ENCODE assay signal across 8 cellular contexts in the genomic region with DNA sequence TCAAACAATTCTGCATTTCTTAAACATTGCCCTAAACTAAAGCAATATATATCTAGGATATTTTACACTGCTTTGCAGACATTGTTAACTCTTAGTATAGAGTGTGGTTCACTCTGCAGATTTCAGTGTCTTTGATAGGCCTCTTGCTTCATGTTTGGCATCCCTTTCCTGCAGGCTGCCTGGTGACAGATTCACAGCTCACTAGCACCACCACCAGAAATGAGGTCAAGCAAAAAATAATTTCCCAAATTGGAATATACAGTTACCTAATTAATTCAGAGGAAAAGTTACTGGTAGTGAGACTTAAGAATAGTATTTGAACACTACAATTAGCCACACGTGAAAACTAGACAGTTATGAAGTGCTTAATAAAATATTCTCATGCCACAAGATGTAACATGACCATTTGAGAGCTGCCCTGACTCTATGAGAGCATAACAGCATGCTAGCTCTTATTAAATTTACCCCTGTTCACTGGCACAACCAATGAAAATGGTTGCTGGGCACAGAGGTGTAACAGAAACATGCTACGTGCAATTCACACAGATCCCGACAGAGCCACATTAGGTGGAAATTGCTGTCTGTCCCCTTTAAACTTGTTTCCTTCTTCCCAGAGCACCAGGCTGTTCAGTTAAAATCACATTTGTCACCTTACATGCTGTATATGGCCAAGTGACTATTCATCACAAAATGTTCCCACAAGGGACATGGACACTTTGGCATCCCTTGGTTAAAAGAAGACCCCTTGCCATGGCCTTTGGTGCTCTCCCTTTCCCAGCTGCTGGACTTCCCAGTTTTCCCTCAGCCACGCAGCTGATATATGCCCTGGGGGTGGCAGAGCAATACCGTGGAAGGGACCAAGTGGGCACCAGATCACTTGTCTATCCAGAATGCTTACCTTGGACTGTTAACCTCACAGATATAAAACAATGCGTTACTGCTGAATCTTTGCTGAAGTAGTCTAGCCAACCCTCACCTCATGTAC. TPM values are rescaled to one million over a fixed set of nuclear protein-coding genes. Genes with fewer than 3 reads are reported as not detected.
A peak's percentile ranks its signal among the peaks of the same experiment; 100 is the strongest.
DNase-seq lines count a peak whose midpoint lies in the region; ATAC-seq, FAIRE-seq and TF ChIP-seq lines count a peak whose summit lies in the region.

No MANE protein-coding gene starts in this region.

- no peaks in the 10 kb centered on the region for H3K4me1 Mint-ChIP-seq in glutamatergic neuron (ENCODE audit: low read depth, unreplicated experiment)

- H3K4me2 ChIP-seq in A549 = no peak overlapping the region

- peak; percentile 72 to 79 for ATAC-seq in A549
- no peak for ATAC-seq in GM19395 (IDR thresholded peaks at IDR 0.05; ENCODE audit: unreplicated experiment)
- no peak for ATAC-seq in GM18873 (IDR thresholded peaks at IDR 0.05; ENCODE audit: low FRiP score, unreplicated experiment)

- 17% methylated on average over 6 of the region's 6 CpGs for WGBS in A549 (ENCODE audit: missing lambda C conversion rate)

- peak overlapping the region; percentile 2 for H3K27ac Mint-ChIP-seq in glutamatergic neuron (ENCODE audit: unreplicated experiment)

- H3K36me3 Mint-ChIP-seq in glutamatergic neuron (ENCODE audit: unreplicated experiment) = peaks cover 12% of the 10 kb centered on the region

- no peak overlapping the region for H3K4me3 ChIP-seq in A549

- TF ChIP-seq CTCF in A549 (IDR thresholded peaks at IDR 0.05) (peak; percentile 55), GM13977 (IDR thresholded peaks at IDR 0.05; ENCODE audit: extremely low read depth, insufficient read depth, missing control alignments) (peak; percentile 20), RWPE1 (conservative IDR thresholded peaks at IDR 0.05; ENCODE audit: low read depth) (peak; percentile 40), glutamatergic neuron (IDR thresholded peaks at IDR 0.05; ENCODE audit: partially characterized antibody, unreplicated experiment) (peak; percentile 12)

- H3K27ac ChIP-seq in A549 (no peak overlapping the region), RWPE1 (no peak overlapping the region)

- peaks cover 6% of the 10 kb centered on the region; the same call in 1 of the 3 replicates for H3K9me3 ChIP-seq in A549

- H3K4me1 ChIP-seq in A549 = no peaks in the 10 kb centered on the region

- no peaks in the 10 kb centered on the region for H3K27me3 Mint-ChIP-seq in glutamatergic neuron (ENCODE audit: unreplicated experiment)

- CTCF ChIA-PET in A549 (lab: Yijun Ruan, JAX) = interaction anchor here (0.5 to 2.4 kb wide), 19 partner anchors 10 to 429 kb away, joined by 3 to 14 read pairs (median 4); a partner anchor contains a TSS
- CTCF ChIA-PET in RWPE1 (lab: Yijun Ruan, JAX) = interaction anchor here (1.2 to 1.6 kb wide), 2 partner anchors 9 to 81 kb away, joined by 3 to 4 read pairs; no protein-coding TSS in a partner anchor

- H3K4me3 Mint-ChIP-seq in glutamatergic neuron (ENCODE audit: unreplicated experiment) = no peak overlapping the region

- POLR2A ChIA-PET in A549 (lab: Yijun Ruan, JAX) (interaction anchor here (0.7 to 1.2 kb wide), 2 partner anchors 123 kb away, joined by 3 to 4 read pairs; a partner anchor contains a TSS), RWPE1 (lab: Yijun Ruan, JAX; ENCODE audit: low non-redundant PET) (no interaction called here)

- FAIRE-seq in A549 (lab: Jason Lieb, UNC) = peak; percentile 93

- no peak for TF ChIP-seq POLR2A in A549 (IDR thresholded peaks at IDR 0.05; ENCODE audit: low read length)

- no peak for TF ChIP-seq EP300 in A549 (IDR thresholded peaks at IDR 0.05)

- DNase-seq in A549 (ENCODE audit: low read depth in 1 of 2, low spot score in 1 of 2) (peak in 1 of 2 experiments; percentile 42), GM13977 (ENCODE audit: low spot score) (no peak), RWPE1 (ENCODE audit: low spot score) (peak; percentile 20), glutamatergic neuron (no peak), cortex of kidney (lab: John Stamatoyannopoulos, UW) (no peak), NCI-H187 treated with DMSO at 0.1 percent for 48 hours (lab: John Stamatoyannopoulos, UW) (no peak)

- peaks cover 5% of the 10 kb centered on the region for H3K9me3 Mint-ChIP-seq in glutamatergic neuron (ENCODE audit: unreplicated experiment)

- in situ Hi-C loops in GM13977 (cut with MboI; ENCODE audit: low pct_unique_long_range_greater_than_20kb, low sequenced_read_pairs, unreplicated experiment) = no loop called here

- TF ChIP-seq RAD21 in A549 (conservative IDR thresholded peaks at IDR 0.05 in 1 of 2, IDR thresholded peaks at IDR 0.05 in 1 of 2) = peak; percentile 58 to 62; a peak in 4 of 5 replicates

TF ChIP-seq in A549, 52 proteins besides CTCF, POLR2A, EP300 and RAD21:
- TF ChIP-seq SMC3 (IDR thresholded peaks at IDR 0.05) = peak; percentile 27; the same call in 1 of the 3 replicates
- no peak for TF ChIP-seq MYC (IDR thresholded peaks at IDR 0.05; ENCODE audit: borderline replicate concordance, low read length)
- no peak for TF ChIP-seq FOSL2 (IDR thresholded peaks at IDR 0.05)
- TF ChIP-seq FOSL2 (CRISPR knock-in tag; IDR thresholded peaks at IDR 0.05) = no peak
- no peak for TF ChIP-seq JUNB (IDR thresholded peaks at IDR 0.05)
- 0 out of 4 replicates have a peak, but pooled peaks of 1 of the 2 experiments have one; percentile 19 for TF ChIP-seq CEBPB (IDR thresholded peaks at IDR 0.05)

RNA-seq across cellular contexts. Expression of a gene that starts 35.7 kb away (rescaled TPM):
- polyA plus RNA-seq in A549 (2011; rRNA removed) = 0.84 and 0.94 TPM in 2 replicates
- 0.19 and 0.21 TPM in 2 replicates for polyA plus RNA-seq in A549 (2012; cell fraction: cytosol; rRNA removed)
- polyA plus RNA-seq in A549 (2012; cell fraction: nucleus; rRNA removed) = 0.05 and 0.13 TPM in 2 replicates
- 0.54 to 0.70 TPM (median 0.61 TPM) in 3 replicates for polyA plus RNA-seq in A549 (2017; fragmentation: RNase III; extraction: RNeasy Plus Mini Kit Qiagen cat#74134 plus additional on column Dnase treatment)
- polyA minus RNA-seq in A549 (2011; rRNA and poly(A)+ RNA removed) = 0.63 and 0.66 TPM in 2 replicates
- total RNA-seq in glutamatergic neuron (ENCODE audit: unreplicated experiment) = 15.6 TPM

Comparison
In these comparisons a context has a peak if more than half of its experiments do, and no peak if none do; other contexts are left out.
1. ATAC-seq: peak in A549 (2 of 2); none in GM19395 (single experiment) and GM18873 (single experiment).
2. Peak in every context shown above with its lines, with median percentiles within 50 percentile points of each other: CTCF ChIP-seq.